8 cellular contexts compared by ENCODE assay signal in the genomic region with DNA sequence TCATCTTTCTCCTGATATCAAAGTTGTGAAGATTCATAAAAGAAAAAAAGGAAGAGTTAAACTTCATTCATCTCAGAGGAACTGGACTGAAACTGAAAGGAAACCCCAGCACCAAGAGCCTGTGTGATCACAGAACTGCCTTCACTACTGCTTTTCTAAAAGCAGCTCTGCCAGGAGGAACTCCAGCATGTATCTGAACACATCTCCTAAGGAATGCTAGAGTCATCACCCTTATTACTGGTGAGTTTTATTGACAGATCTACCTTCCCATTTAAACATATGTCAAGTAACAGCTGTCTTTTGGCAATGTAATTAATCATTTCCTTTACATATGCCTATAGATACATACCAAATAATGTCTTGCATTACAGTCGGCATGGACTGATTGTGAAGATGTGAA.
DNase-seq lines count a peak whose midpoint lies in the region; ATAC-seq and TF ChIP-seq lines count a peak whose summit lies in the region.

No MANE protein-coding gene starts in this region.

- H3K27me3 ChIP-seq in GM06990 (replicated peaks; ENCODE audit: control insufficient read depth, insufficient read depth, low read length) (no peaks in the 10 kb centered on the region), dorsolateral prefrontal cortex (no peaks in the 10 kb centered on the region), uterus (no peaks in the 10 kb centered on the region)

- TF ChIP-seq CTCF in GM06990 (IDR thresholded peaks at IDR 0.05; ENCODE audit: insufficient read depth, low read length, poor library complexity, severe bottlenecking) (no peak), dorsolateral prefrontal cortex (IDR thresholded peaks at IDR 0.05 in 54 of 56, conservative IDR thresholded peaks at IDR 0.05 in 2 of 56; ENCODE audit: low read depth in 1 of 56, partially characterized antibody in 56 of 56) (no peak), uterus (IDR thresholded peaks at IDR 0.05) (no peak)

- ATAC-seq in GM21367 (IDR thresholded peaks at IDR 0.05; ENCODE audit: unreplicated experiment) = peak; percentile 38
- ATAC-seq in HG03469 (IDR thresholded peaks at IDR 0.05; ENCODE audit: unreplicated experiment) = peak; percentile 30

- H3K27ac ChIP-seq in dorsolateral prefrontal cortex (peak overlapping the region in 58 of 59 donors; percentile 4 to 89 (median 78)), uterus (no peak overlapping the region)

- peak overlapping the region; percentile 34; the same call in 1 of the 2 replicates for H3K4me3 ChIP-seq in GM06990 (replicated peaks; ENCODE audit: low read depth, low read length)
- H3K4me3 ChIP-seq in dorsolateral prefrontal cortex = peak overlapping the region in 29 of 59 donors; percentile 0 to 46 (median 16)
- H3K4me3 ChIP-seq in uterus = no peak overlapping the region

- H3K9me3 ChIP-seq in uterus = no peaks in the 10 kb centered on the region

- TF ChIP-seq POLR2A in uterus (IDR thresholded peaks at IDR 0.05) = no peak

- H3K36me3 ChIP-seq in GM06990 (ENCODE audit: control insufficient read depth, insufficient read depth, low read length) (no peaks in the 10 kb centered on the region), uterus (no peaks in the 10 kb centered on the region)

- intact Hi-C loops in dorsolateral prefrontal cortex (cut with DNase I) = no loop called here
- intact Hi-C loops in uterus (cut with DNase I; ENCODE audit: low total_unique reads) = no loop called here

- no peaks in the 10 kb centered on the region for H3K4me1 ChIP-seq in uterus

- DNase-seq in GM06990 (ENCODE audit: extremely low read depth, insufficient read length) = no peak
- no peak for DNase-seq in dorsolateral prefrontal cortex
- DNase-seq in T1000 (lab: John Stamatoyannopoulos, UW) = no peak
- DNase-seq in NCI-H345 (lab: John Stamatoyannopoulos, UW) = no peak
- no peak for DNase-seq in uterus
- DNase-seq in hippocampal formation (lab: John Stamatoyannopoulos, UW) = no peak

Comparison
In these comparisons a context has a peak if more than half of its experiments do, and no peak if none do; other contexts are left out.
1. H3K27ac ChIP-seq: peak in dorsolateral prefrontal cortex (58 of 59); none in uterus (0 of 2).